1 cellular context compared by ENCODE assay signal in the genomic region with DNA sequence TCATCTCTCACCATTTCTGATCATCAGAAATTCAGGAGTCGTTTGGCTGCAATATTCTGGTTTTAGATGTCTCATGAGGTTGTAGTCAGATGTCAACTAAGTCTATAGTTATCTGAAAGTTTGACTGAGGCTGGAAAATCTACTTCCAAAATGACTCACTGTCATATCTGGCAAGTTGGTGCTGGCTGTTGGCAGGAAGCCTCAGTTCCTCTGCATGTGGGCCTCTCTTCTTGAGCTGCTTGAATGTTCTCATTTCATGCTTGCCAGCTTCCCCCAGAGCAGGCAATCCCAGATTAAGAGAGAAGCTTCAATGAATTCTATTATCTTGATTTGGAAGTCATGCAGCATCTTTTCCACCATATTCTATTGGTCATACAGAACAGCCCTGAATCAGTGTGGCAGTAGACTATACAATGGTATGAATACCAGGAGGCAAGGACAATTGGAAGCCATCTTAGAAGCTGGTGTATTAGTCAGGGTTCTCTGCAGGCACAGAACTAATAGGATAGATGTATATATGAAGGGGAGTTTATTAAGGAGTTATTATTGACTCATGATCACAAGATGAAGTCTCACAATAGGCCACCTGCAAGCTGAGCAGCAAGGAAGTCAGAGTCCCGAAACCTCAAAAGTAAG.
TF ChIP-seq lines count a peak whose summit lies in the region.

No MANE protein-coding gene starts in this region.

TF ChIP-seq in HepG2, 621 proteins besides CTCF, POLR2A, EP300 and RAD21 (continued from another document):
- TF ChIP-seq, protein P1, sequence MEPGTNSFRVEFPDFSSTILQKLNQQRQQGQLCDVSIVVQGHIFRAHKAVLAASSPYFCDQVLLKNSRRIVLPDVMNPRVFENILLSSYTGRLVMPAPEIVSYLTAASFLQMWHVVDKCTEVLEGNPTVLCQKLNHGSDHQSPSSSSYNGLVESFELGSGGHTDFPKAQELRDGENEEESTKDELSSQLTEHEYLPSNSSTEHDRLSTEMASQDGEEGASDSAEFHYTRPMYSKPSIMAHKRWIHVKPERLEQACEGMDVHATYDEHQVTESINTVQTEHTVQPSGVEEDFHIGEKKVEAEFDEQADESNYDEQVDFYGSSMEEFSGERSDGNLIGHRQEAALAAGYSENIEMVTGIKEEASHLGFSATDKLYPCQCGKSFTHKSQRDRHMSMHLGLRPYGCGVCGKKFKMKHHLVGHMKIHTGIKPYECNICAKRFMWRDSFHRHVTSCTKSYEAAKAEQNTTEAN (CRISPR knock-in tag; conservative IDR thresholded peaks at IDR 0.05), result no peak
- TF ChIP-seq RBM22 (optimal IDR thresholded peaks at IDR 0.05; ENCODE audit: low read length), result no peak
- TF ChIP-seq, protein P2, sequence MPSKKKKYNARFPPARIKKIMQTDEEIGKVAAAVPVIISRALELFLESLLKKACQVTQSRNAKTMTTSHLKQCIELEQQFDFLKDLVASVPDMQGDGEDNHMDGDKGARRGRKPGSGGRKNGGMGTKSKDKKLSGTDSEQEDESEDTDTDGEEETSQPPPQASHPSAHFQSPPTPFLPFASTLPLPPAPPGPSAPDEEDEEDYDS (CRISPR knock-in tag; IDR thresholded peaks at IDR 0.05), result no peak
- TF ChIP-seq, protein P3, sequence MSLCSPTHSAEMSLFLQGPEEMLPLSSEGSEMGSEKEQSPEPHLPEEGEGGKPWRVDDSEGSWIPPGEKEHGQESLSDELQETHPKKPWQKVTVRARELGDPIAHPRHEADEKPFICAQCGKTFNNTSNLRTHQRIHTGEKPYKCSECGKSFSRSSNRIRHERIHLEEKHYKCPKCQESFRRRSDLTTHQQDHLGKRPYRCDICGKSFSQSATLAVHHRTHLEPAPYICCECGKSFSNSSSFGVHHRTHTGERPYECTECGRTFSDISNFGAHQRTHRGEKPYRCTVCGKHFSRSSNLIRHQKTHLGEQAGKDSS (CRISPR knock-in tag; IDR thresholded peaks at IDR 0.05; ENCODE audit: borderline replicate concordance, low read depth), result no peak
- TF ChIP-seq CBFB (CRISPR knock-in tag; IDR thresholded peaks at IDR 0.05), result no peak
- no peak for TF ChIP-seq ZNF383 (CRISPR knock-in tag; IDR thresholded peaks at IDR 0.05; ENCODE audit: borderline replicate concordance)
- TF ChIP-seq, protein P4, sequence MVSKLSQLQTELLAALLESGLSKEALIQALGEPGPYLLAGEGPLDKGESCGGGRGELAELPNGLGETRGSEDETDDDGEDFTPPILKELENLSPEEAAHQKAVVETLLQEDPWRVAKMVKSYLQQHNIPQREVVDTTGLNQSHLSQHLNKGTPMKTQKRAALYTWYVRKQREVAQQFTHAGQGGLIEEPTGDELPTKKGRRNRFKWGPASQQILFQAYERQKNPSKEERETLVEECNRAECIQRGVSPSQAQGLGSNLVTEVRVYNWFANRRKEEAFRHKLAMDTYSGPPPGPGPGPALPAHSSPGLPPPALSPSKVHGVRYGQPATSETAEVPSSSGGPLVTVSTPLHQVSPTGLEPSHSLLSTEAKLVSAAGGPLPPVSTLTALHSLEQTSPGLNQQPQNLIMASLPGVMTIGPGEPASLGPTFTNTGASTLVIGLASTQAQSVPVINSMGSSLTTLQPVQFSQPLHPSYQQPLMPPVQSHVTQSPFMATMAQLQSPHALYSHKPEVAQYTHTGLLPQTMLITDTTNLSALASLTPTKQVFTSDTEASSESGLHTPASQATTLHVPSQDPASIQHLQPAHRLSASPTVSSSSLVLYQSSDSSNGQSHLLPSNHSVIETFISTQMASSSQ (IDR thresholded peaks at IDR 0.05; ENCODE audit: low read depth), result no peak
- TF ChIP-seq, protein P4 (CRISPR knock-in tag; IDR thresholded peaks at IDR 0.05; ENCODE audit: borderline replicate concordance), result no peak
- TF ChIP-seq ZBTB1 (CRISPR knock-in tag; IDR thresholded peaks at IDR 0.05; ENCODE audit: borderline replicate concordance), result no peak
- TF ChIP-seq NRL (CRISPR knock-in tag; IDR thresholded peaks at IDR 0.05; ENCODE audit: borderline replicate concordance), result no peak
- TF ChIP-seq, protein P5, sequence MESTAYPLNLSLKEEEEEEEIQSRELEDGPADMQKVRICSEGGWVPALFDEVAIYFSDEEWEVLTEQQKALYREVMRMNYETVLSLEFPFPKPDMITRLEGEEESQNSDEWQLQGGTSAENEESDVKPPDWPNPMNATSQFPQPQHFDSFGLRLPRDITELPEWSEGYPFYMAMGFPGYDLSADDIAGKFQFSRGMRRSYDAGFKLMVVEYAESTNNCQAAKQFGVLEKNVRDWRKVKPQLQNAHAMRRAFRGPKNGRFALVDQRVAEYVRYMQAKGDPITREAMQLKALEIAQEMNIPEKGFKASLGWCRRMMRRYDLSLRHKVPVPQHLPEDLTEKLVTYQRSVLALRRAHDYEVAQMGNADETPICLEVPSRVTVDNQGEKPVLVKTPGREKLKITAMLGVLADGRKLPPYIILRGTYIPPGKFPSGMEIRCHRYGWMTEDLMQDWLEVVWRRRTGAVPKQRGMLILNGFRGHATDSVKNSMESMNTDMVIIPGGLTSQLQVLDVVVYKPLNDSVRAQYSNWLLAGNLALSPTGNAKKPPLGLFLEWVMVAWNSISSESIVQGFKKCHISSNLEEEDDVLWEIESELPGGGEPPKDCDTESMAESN (CRISPR knock-in tag; conservative IDR thresholded peaks at IDR 0.05), result no peak
- no peak for TF ChIP-seq NCOR1 (IDR thresholded peaks at IDR 0.05; ENCODE audit: borderline replicate concordance, low read length)
- TF ChIP-seq NFIB (CRISPR knock-in tag; IDR thresholded peaks at IDR 0.05; ENCODE audit: borderline replicate concordance), result no peak
